In genomic region chr1:20328201-20328600, GRCh38 we compare ENCODE assay signal across 24 cellular contexts. TPM values are rescaled to one million over a fixed set of nuclear protein-coding genes. Genes with fewer than 3 reads are reported as not detected.
"Had no signal": no experiment of that assay in that cellular context is flagged by ENCODE, and none has a peak within 500 bp of the region (broad histone marks: within the 10 kb centered on the region; RNA-seq: fewer than 3 reads in every experiment).

No MANE protein-coding gene starts in this region.

- FAIRE-seq: HTR-8/SVneo had no signal

- H3K9ac ChIP-seq: SK-N-SH had no signal

- H3K27ac ChIP-seq: RWPE1 had no signal

- H3K9me3 ChIP-seq: SK-N-SH had no signal

- H3K4me2 ChIP-seq: SK-N-SH had no signal

- ATAC-seq: Panc1, PC-3 had no signal

- DNase-seq: KBM-7, NCI-H1092, NCI-H1105 treated with DMSO at 0.1 percent for 48 hours, NCI-H1417 treated with DMSO at 0.1 percent for 48 hours, NCI-H146, NCI-H1694 treated with DMSO at 0.1 percent for 48 hours, NCI-H1930, NCI-H2081, NCI-H2107, NCI-H2227 treated with DMSO at 0.1 percent for 48 hours, NCI-H524, NCI-H526 treated with DMSO at 0.1 percent for 48 hours, NCI-H748 treated with DMSO at 0.1 percent for 48 hours, PC-3, SHP77, SK-N-SH had no signal

RNA-seq across cellular contexts. Expression of gene VWA5B1, which starts 37.5 kb away (rescaled TPM):
- total RNA-seq: LHCN-M2, MCF 10A, NCI-H460, PC-3, SK-MEL-5 had no signal
- polyA plus RNA-seq: IgD-negative memory B cell, SK-N-SH had no signal
